Comparison of ENCODE assay signal across 10 cellular contexts in genomic region chr15:90315276-90315982, GRCh38. TPM values are rescaled to one million over a fixed set of nuclear protein-coding genes. Genes with fewer than 3 reads are reported as not detected.
DNase-seq lines count a peak whose midpoint lies in the region; ATAC-seq, FAIRE-seq and TF ChIP-seq lines count a peak whose summit lies in the region.
"Had no signal": no experiment of that assay in that cellular context is flagged by ENCODE, and none has a peak within 500 bp of the region (broad histone marks: within the 10 kb centered on the region; RNA-seq: fewer than 3 reads in every experiment).

No MANE protein-coding gene starts in this region.

- peaks cover 4% of the 10 kb centered on the region for H3K27me3 ChIP-seq in foreskin keratinocyte
- H3K27me3 ChIP-seq: BE2C had no signal

- peak overlapping the region; percentile 43; the same call in 2 of the 3 replicates for H3K4me2 ChIP-seq in A549

- peak in 1 of 2 experiments; percentile 64 for DNase-seq in A549 (ENCODE audit: low read depth in 1 of 2, low spot score in 1 of 2)
- DNase-seq in RPMI7951 (ENCODE audit: low read depth), result peak; percentile 81
- peak in 1 of 2 donors; percentile 33 for DNase-seq in foreskin keratinocyte
- peak; percentile 35 for DNase-seq in nephron progenitor cell
- DNase-seq in GM12891 (ENCODE audit: insufficient read length, low spot score), result no peak
- DNase-seq in NCI-H774 (lab: John Stamatoyannopoulos, UW), result no peak
- DNase-seq in NCI-H2107 treated with DMSO at 0.1 percent for 48 hours (lab: John Stamatoyannopoulos, UW; ENCODE audit: unreplicated experiment), result no peak
- DNase-seq: activated effector memory CD4-positive, alpha-beta T cell treated with anti-CD3 and anti-CD28 coated beads, Interleukin-2, amount 50 U/mL, for 16 hours; BE2C had no signal

- FAIRE-seq in A549 (lab: Jason Lieb, UNC) (no peak), GM12891 (lab: Jason Lieb, UNC) (no peak)

- H3K27ac Mint-ChIP-seq in nephron progenitor cell, result peak overlapping the region; percentile 55

- TF ChIP-seq RAD21 in A549 (conservative IDR thresholded peaks at IDR 0.05 in 1 of 2, IDR thresholded peaks at IDR 0.05 in 1 of 2), result no peak

- POLR2A ChIA-PET in A549 (lab: Yijun Ruan, JAX), result interaction anchor here (0.7 to 1.2 kb wide), 2 partner anchors 82 to 331 kb away, joined by 3 to 4 read pairs; partner anchors contain the start of gene CIB1

- ATAC-seq in A549 (peak; percentile 5 to 40; a peak in 2 of 6 replicates), foreskin keratinocyte (peak; percentile 38), GM21737 (IDR thresholded peaks at IDR 0.05; ENCODE audit: unreplicated experiment) (no peak)

- no peak overlapping the region for H3K4me3 ChIP-seq in A549

- TF ChIP-seq CTCF in A549 (IDR thresholded peaks at IDR 0.05) (no peak), foreskin keratinocyte (conservative IDR thresholded peaks at IDR 0.05) (no peak), nephron progenitor cell (IDR thresholded peaks at IDR 0.05) (no peak)

- TF ChIP-seq POLR2A in A549 (IDR thresholded peaks at IDR 0.05; ENCODE audit: low read length) (no peak), GM12891 (IDR thresholded peaks at IDR 0.05; ENCODE audit: low read depth, low read length) (no peak)

- peak overlapping the region in 1 of 2 experiments; percentile 59; a peak in 3 of 6 replicates for H3K27ac ChIP-seq in A549
- H3K27ac ChIP-seq in foreskin keratinocyte, result no peak overlapping the region

- H3K9me3 ChIP-seq in A549, result no peaks in the 10 kb centered on the region
- H3K9me3 ChIP-seq: BE2C had no signal

- no peak for TF ChIP-seq EP300 in A549 (IDR thresholded peaks at IDR 0.05)

- CTCF ChIA-PET in A549 (lab: Yijun Ruan, JAX), result interaction anchor here (0.7 to 7.7 kb wide), 9 partner anchors 15 to 578 kb away, joined by 3 to 412 read pairs (median 4); partner anchors contain the start of gene ZNF774

- no peaks in the 10 kb centered on the region for H3K9me3 Mint-ChIP-seq in nephron progenitor cell

- H3K4me1 Mint-ChIP-seq in nephron progenitor cell, result peaks cover 30% of the 10 kb centered on the region

- H3K4me1 ChIP-seq in A549 (peaks cover 12% of the 10 kb centered on the region), foreskin keratinocyte (peaks cover 7% of the 10 kb centered on the region)
- H3K4me1 ChIP-seq: BE2C had no signal

- H3K4me3 Mint-ChIP-seq in nephron progenitor cell, result no peak overlapping the region

- H3K27me3 Mint-ChIP-seq in nephron progenitor cell (ENCODE audit: low read depth, poor library complexity), result peaks cover 12% of the 10 kb centered on the region

- 69% methylated on average over 5 of the region's 5 CpGs for WGBS in A549 (ENCODE audit: missing lambda C conversion rate)

- H3K36me3 Mint-ChIP-seq in nephron progenitor cell (ENCODE audit: low read depth), result no peaks in the 10 kb centered on the region

TF ChIP-seq in A549, 52 proteins besides CTCF, POLR2A, EP300 and RAD21 (continues in another document):
- TF ChIP-seq BCL3 (IDR thresholded peaks at IDR 0.05) (no peak), PBX3 (IDR thresholded peaks at IDR 0.05) (no peak), CHD2 (IDR thresholded peaks at IDR 0.05; ENCODE audit: low read length, partially characterized antibody) (no peak), ATOH8 (CRISPR knock-in tag; IDR thresholded peaks at IDR 0.05; ENCODE audit: low read depth) (no peak), RNF2 (IDR thresholded peaks at IDR 0.05; ENCODE audit: borderline replicate concordance, low read depth) (no peak), FOSL2 (IDR thresholded peaks at IDR 0.05) (0 out of 2 replicates have a peak, but pooled peaks have one; percentile 15), FOSL2 (CRISPR knock-in tag; IDR thresholded peaks at IDR 0.05) (no peak), HOXA7 (CRISPR knock-in tag; IDR thresholded peaks at IDR 0.05) (no peak), RFX5 (IDR thresholded peaks at IDR 0.05) (no peak)

TF ChIP-seq in GM12891, 5 proteins besides CTCF, POLR2A, EP300 and RAD21:
- TF ChIP-seq POLR2AphosphoS5 (IDR thresholded peaks at IDR 0.05; ENCODE audit: low read depth, low read length) (no peak), SPI1 (IDR thresholded peaks at IDR 0.05; ENCODE audit: low read depth, low read length) (no peak), TAF1 (IDR thresholded peaks at IDR 0.05; ENCODE audit: low read depth, low read length) (no peak)
TF ChIP-seq in GM12891: peak in this region for 0.

RNA-seq across cellular contexts. Expression of gene ZNF774, which starts 36.7 kb away (rescaled TPM):
- polyA plus RNA-seq in A549 (2011; rRNA removed) (1.2 and 1.4 TPM in 2 replicates), A549 (2017; fragmentation: RNase III; extraction: RNeasy Plus Mini Kit Qiagen cat#74134 plus additional on column Dnase treatment) (0.94 to 1.3 TPM (median 1.2 TPM) in 3 replicates), foreskin keratinocyte (0.81 and 1.1 TPM in 2 replicates)
- 0.41 and 0.43 TPM in 2 replicates for polyA plus RNA-seq in A549 (2012; cell fraction: cytosol; rRNA removed)
- 0.28 and 21.3 TPM in 2 replicates for polyA plus RNA-seq in A549 (2012; cell fraction: nucleus; rRNA removed)
- 0.87 and 1.4 TPM in 2 replicates for polyA minus RNA-seq in A549 (2011; rRNA and poly(A)+ RNA removed)
- total RNA-seq in RPMI7951 (2014; rRNA removed; shearing (Covaris generic)), result 2.9 and 3.7 TPM in 2 replicates
- total RNA-seq in foreskin keratinocyte, result 1.9 and 2.2 TPM in 2 replicates
- 0.55 TPM for polyA plus RNA-seq in GM12891 (2012; ENCODE audit: low read depth, missing spikeins)

RNA-seq across cellular contexts. Expression of gene NGRN, which starts 50.0 kb away (rescaled TPM):
- 156 and 159 TPM in 2 replicates for polyA plus RNA-seq in A549 (2011; rRNA removed)
- 62.6 and 75.6 TPM in 2 replicates for polyA plus RNA-seq in A549 (2012; cell fraction: cytosol; rRNA removed)
- 29.0 and 39.6 TPM in 2 replicates for polyA plus RNA-seq in A549 (2012; cell fraction: nucleus; rRNA removed)
- polyA plus RNA-seq in A549 (2017; fragmentation: RNase III; extraction: RNeasy Plus Mini Kit Qiagen cat#74134 plus additional on column Dnase treatment), result 83.2 to 83.9 TPM (median 83.3 TPM) in 3 replicates
- polyA minus RNA-seq in A549 (2011; rRNA and poly(A)+ RNA removed), result 54.3 and 66.6 TPM in 2 replicates
- 80.3 and 83.4 TPM in 2 replicates for total RNA-seq in RPMI7951 (2014; rRNA removed; shearing (Covaris generic))
- 48.6 and 52.0 TPM in 2 replicates for total RNA-seq in foreskin keratinocyte
- polyA plus RNA-seq in foreskin keratinocyte, result 45.4 and 51.5 TPM in 2 replicates
- polyA plus RNA-seq in GM12891 (2012; ENCODE audit: low read depth, missing spikeins), result 16.2 TPM

Comparison
In these comparisons a context has a peak if more than half of its experiments do, and no peak if none do; other contexts are left out.
1. DNase-seq: peak in RPMI7951 (single experiment) and nephron progenitor cell (single experiment); none in GM12891 (single experiment), NCI-H774 (single experiment) and NCI-H2107 treated with DMSO at 0.1 percent for 48 hours (single experiment).